Comparison of ENCODE assay signal across 16 cellular contexts in genomic region chr19:43739836-43740235, GRCh38. TPM values are rescaled to one million over a fixed set of nuclear protein-coding genes. Genes with fewer than 3 reads are reported as not detected.
DNase-seq lines count a peak whose midpoint lies in the region; ATAC-seq, FAIRE-seq and TF ChIP-seq lines count a peak whose summit lies in the region.
"Had no signal": no experiment of that assay in that cellular context is flagged by ENCODE, and none has a peak within 500 bp of the region (broad histone marks: within the 10 kb centered on the region; RNA-seq: fewer than 3 reads in every experiment).

No MANE protein-coding gene starts in this region.

- peaks cover 55% of the 10 kb centered on the region for H3K4me1 ChIP-seq in mucosa of stomach (ENCODE audit: control insufficient read depth, insufficient read depth, low read length)
- H3K4me1 ChIP-seq: psoas muscle had no signal

- H3K27me3 ChIP-seq in mucosa of stomach (ENCODE audit: control insufficient read depth, insufficient read depth, low read length) = no peaks in the 10 kb centered on the region

- no peak for ATAC-seq in GM21786 (IDR thresholded peaks at IDR 0.05; ENCODE audit: unreplicated experiment)
- ATAC-seq: psoas muscle had no signal

- H3K36me3 ChIP-seq in mucosa of stomach (ENCODE audit: control insufficient read depth, insufficient read depth, low read length) = peaks cover 10% of the 10 kb centered on the region

- no peaks in the 10 kb centered on the region for H3K9me3 ChIP-seq in mucosa of stomach (ENCODE audit: control insufficient read depth, low read length)
- H3K9me3 ChIP-seq: psoas muscle had no signal

- TF ChIP-seq CTCF in 22Rv1 (IDR thresholded peaks at IDR 0.05) (no peak), D721Med (IDR thresholded peaks at IDR 0.05; ENCODE audit: insufficient read depth, missing control alignments) (no peak)

- no peak overlapping the region for H3K4me3 ChIP-seq in mucosa of stomach (ENCODE audit: low read length)
- H3K4me3 ChIP-seq: psoas muscle had no signal

- FAIRE-seq in D721Med (lab: Jason Lieb, UNC) = no peak

- DNase-seq in HPDE6-E6E7 (ENCODE audit: extremely low spot score) (peak; percentile 49), dermis blood vessel endothelial cell (peak; percentile 48), SIG-M5 treated with dmso at 0.1 percent for 504 hours (lab: John Stamatoyannopoulos, UW; ENCODE audit: unreplicated experiment) (no peak), NCI-H2081 (lab: John Stamatoyannopoulos, UW) (no peak), D721Med (ENCODE audit: insufficient read length, low spot score) (no peak)
- DNase-seq: activated CD4-positive, alpha-beta T cell treated with anti-CD3 and anti-CD28 coated beads, Interleukin-2, amount 50 U/mL, for 1 hour; activated T-cell treated with anti-CD3 and anti-CD28 coated beads, Interleukin-2, amount 50 U/mL, for 48 hours; central memory CD4-positive, alpha-beta T cell; COR-L47; psoas muscle; SHP77 had no signal

- peak overlapping the region; percentile 64 for H3K9ac ChIP-seq in mucosa of stomach (ENCODE audit: low read length)

- H3K27ac ChIP-seq in 22Rv1 = peak overlapping the region; percentile 79
- H3K27ac ChIP-seq: psoas muscle had no signal

RNA-seq across cellular contexts. Expression of gene SMG9, which starts 14.9 kb away (rescaled TPM):
- total RNA-seq in dermis blood vessel endothelial cell = 8.8 and 9.0 TPM in 2 replicates

RNA-seq across cellular contexts. Expression of gene IRGC, which starts 24.0 kb away (rescaled TPM):
- not detected in 2 replicates for total RNA-seq in dermis blood vessel endothelial cell
- total RNA-seq: epithelial cell of proximal tubule, myocyte, psoas muscle had no signal

RNA-seq across cellular contexts. Expression of gene KCNN4, which starts 40.9 kb away (rescaled TPM):
- total RNA-seq in dermis blood vessel endothelial cell = 0.09 and 0.51 TPM in 2 replicates

Comparison
In these comparisons a context has a peak if more than half of its experiments do, and no peak if none do; other contexts are left out.
1. DNase-seq: peak in HPDE6-E6E7 (single experiment) and dermis blood vessel endothelial cell (single experiment); none in SIG-M5 treated with dmso at 0.1 percent for 504 hours (single experiment), NCI-H2081 (0 of 2) and D721Med (single experiment).